Comparison of ENCODE assay signal across 17 cellular contexts in genomic region chr2:133791191-133791590, GRCh38.
DNase-seq lines count a peak whose midpoint lies in the region; ATAC-seq and TF ChIP-seq lines count a peak whose summit lies in the region.
"Had no signal": no experiment of that assay in that cellular context is flagged by ENCODE, and none has a peak within 500 bp of the region (broad histone marks: within the 10 kb centered on the region; RNA-seq: fewer than 3 reads in every experiment).

No MANE protein-coding gene starts in this region.

- DNase-seq in AG10803 (ENCODE audit: low read depth) (peak; percentile 72), M059J (ENCODE audit: low read depth) (peak; percentile 84), dedifferentiated amniotic fluid mesenchymal stem cell (ENCODE audit: extremely low spot score) (peak; percentile 26), myocyte (ENCODE audit: low read depth) (peak; percentile 67), MCF 10A (ENCODE audit: unreplicated experiment) (no peak)
- DNase-seq in activated naive CD4-positive, alpha-beta T cell (lab: John Stamatoyannopoulos, UW), result no peak
- no peak for DNase-seq in stimulated activated CD4-positive, alpha-beta T cell treated with anti-CD3 and anti-CD28 coated beads, Interleukin-15, amount 100 ng/mL, for 24 hours
- no peak for DNase-seq in activated naive CD8-positive, alpha-beta T cell treated with anti-CD3 and anti-CD28 coated beads, Interleukin-2, amount 50 U/mL, for 24 hours
- DNase-seq: activated effector memory CD4-positive, alpha-beta T cell treated with Interleukin-2 at 50 U/mL for 16 hours; AML-193; aorta; left ventricle myocardium inferior; naive B cell; NCI-H2107; stomach; WERI-Rb-1 had no signal

- TF ChIP-seq CTCF in AG10803 (conservative IDR thresholded peaks at IDR 0.05; ENCODE audit: low read length) (no peak), MCF 10A (IDR thresholded peaks at IDR 0.05; ENCODE audit: unreplicated experiment) (no peak)

- no peak overlapping the region for H3K27ac Mint-ChIP-seq in MCF 10A (ENCODE audit: low read depth, unreplicated experiment)
- H3K27ac Mint-ChIP-seq in activated naive CD8-positive, alpha-beta T cell treated with anti-CD3 and anti-CD28 coated beads, Interleukin-2, amount 50 U/mL, for 24 hours, result no peak overlapping the region
- H3K27ac Mint-ChIP-seq: naive B cell had no signal

- H3K27me3 Mint-ChIP-seq in MCF 10A (ENCODE audit: insufficient read depth, unreplicated experiment), result no peaks in the 10 kb centered on the region
- H3K27me3 Mint-ChIP-seq in activated naive CD8-positive, alpha-beta T cell treated with anti-CD3 and anti-CD28 coated beads, Interleukin-2, amount 50 U/mL, for 24 hours, result no peaks in the 10 kb centered on the region

- no peak for ATAC-seq in activated naive CD8-positive, alpha-beta T cell treated with anti-CD3 and anti-CD28 coated beads, Interleukin-2, amount 50 U/mL, for 24 hours

- BruUV-seq in MCF 10A (replicated peaks; lab: Mats Ljungman, UMichigan), result no TSS peak

- no peak overlapping the region for H3K4me3 ChIP-seq in AG10803 (ENCODE audit: low read length)
- H3K4me3 ChIP-seq: left ventricle myocardium inferior, prostate gland, stomach had no signal

- CTCF ChIA-PET in MCF 10A (lab: Yijun Ruan, JAX), result interaction anchor here (1.8 kb wide), 1 partner anchor 11 kb away, joined by 9 read pairs; no protein-coding TSS in a partner anchor

- POLR2A ChIA-PET in MCF 10A (lab: Yijun Ruan, JAX), result no interaction called here

- no peaks in the 10 kb centered on the region for H3K4me1 Mint-ChIP-seq in MCF 10A (ENCODE audit: insufficient read depth, unreplicated experiment)
- no peaks in the 10 kb centered on the region for H3K4me1 Mint-ChIP-seq in activated naive CD8-positive, alpha-beta T cell treated with anti-CD3 and anti-CD28 coated beads, Interleukin-2, amount 50 U/mL, for 24 hours
- H3K4me1 Mint-ChIP-seq: naive B cell had no signal

- intact Hi-C loops in MCF 10A (cut with micrococcal nuclease), result no loop called here

- H3K9me3 Mint-ChIP-seq in MCF 10A (ENCODE audit: unreplicated experiment), result peaks cover 25% of the 10 kb centered on the region
- peaks cover 25% of the 10 kb centered on the region for H3K9me3 Mint-ChIP-seq in activated naive CD8-positive, alpha-beta T cell treated with anti-CD3 and anti-CD28 coated beads, Interleukin-2, amount 50 U/mL, for 24 hours

- H3K36me3 Mint-ChIP-seq in MCF 10A (ENCODE audit: insufficient read depth, unreplicated experiment), result no peaks in the 10 kb centered on the region
- no peaks in the 10 kb centered on the region for H3K36me3 Mint-ChIP-seq in activated naive CD8-positive, alpha-beta T cell treated with anti-CD3 and anti-CD28 coated beads, Interleukin-2, amount 50 U/mL, for 24 hours (ENCODE audit: low read depth)

- H3K4me3 Mint-ChIP-seq in MCF 10A (ENCODE audit: unreplicated experiment), result no peak overlapping the region
- H3K4me3 Mint-ChIP-seq in activated naive CD8-positive, alpha-beta T cell treated with anti-CD3 and anti-CD28 coated beads, Interleukin-2, amount 50 U/mL, for 24 hours, result no peak overlapping the region

Comparison
In these comparisons a context has a peak if more than half of its experiments do, and no peak if none do; other contexts are left out.
1. DNase-seq: peak in AG10803 (single experiment), M059J (single experiment), dedifferentiated amniotic fluid mesenchymal stem cell (single experiment) and myocyte (single experiment); none in activated naive CD4-positive, alpha-beta T cell (0 of 4), MCF 10A (single experiment), stimulated activated CD4-positive, alpha-beta T cell treated with anti-CD3 and anti-CD28 coated beads, Interleukin-15, amount 100 ng/mL, for 24 hours (single experiment) and activated naive CD8-positive, alpha-beta T cell treated with anti-CD3 and anti-CD28 coated beads, Interleukin-2, amount 50 U/mL, for 24 hours (single experiment).